Comparison of ENCODE assay signal across 2 cellular contexts in genomic region chr4:137370206-137370633, GRCh38.
TF ChIP-seq lines count a peak whose summit lies in the region.

No MANE protein-coding gene starts in this region.

TF ChIP-seq in IMR-90, 13 proteins besides CTCF, POLR2A, EP300 and RAD21:
- TF ChIP-seq MAZ (IDR thresholded peaks at IDR 0.05; ENCODE audit: borderline replicate concordance, low read depth, low read length) (no peak), FOS (IDR thresholded peaks at IDR 0.05; ENCODE audit: low read depth, low read length) (no peak), CEBPB (IDR thresholded peaks at IDR 0.05; ENCODE audit: low read depth, low read length) (peak; percentile 91), RFX5 (IDR thresholded peaks at IDR 0.05; ENCODE audit: low read depth, low read length) (no peak; the same call in 1 of the 2 replicates), USF2 (IDR thresholded peaks at IDR 0.05; ENCODE audit: low read depth, low read length) (no peak), ELK1 (IDR thresholded peaks at IDR 0.05; ENCODE audit: borderline replicate concordance, low read depth, low read length) (no peak), MAFK (IDR thresholded peaks at IDR 0.05; ENCODE audit: low read depth, low read length) (peak; percentile 32; the same call in 1 of the 2 replicates), MXI1 (IDR thresholded peaks at IDR 0.05; ENCODE audit: borderline replicate concordance, low read depth, low read length) (no peak), BHLHE40 (IDR thresholded peaks at IDR 0.05; ENCODE audit: low read depth, low read length) (peak; percentile 94)

TF ChIP-seq in K562, 482 proteins besides CTCF, POLR2A, EP300 and RAD21:
- TF ChIP-seq CHCHD3 (CRISPR knock-in tag; IDR thresholded peaks at IDR 0.05) (no peak), CEBPB (tag; IDR thresholded peaks at IDR 0.05) (0 out of 2 replicates have a peak, but pooled peaks have one; percentile 6)
